Comparison of ENCODE assay signal across 9 cellular contexts in the genomic region with DNA sequence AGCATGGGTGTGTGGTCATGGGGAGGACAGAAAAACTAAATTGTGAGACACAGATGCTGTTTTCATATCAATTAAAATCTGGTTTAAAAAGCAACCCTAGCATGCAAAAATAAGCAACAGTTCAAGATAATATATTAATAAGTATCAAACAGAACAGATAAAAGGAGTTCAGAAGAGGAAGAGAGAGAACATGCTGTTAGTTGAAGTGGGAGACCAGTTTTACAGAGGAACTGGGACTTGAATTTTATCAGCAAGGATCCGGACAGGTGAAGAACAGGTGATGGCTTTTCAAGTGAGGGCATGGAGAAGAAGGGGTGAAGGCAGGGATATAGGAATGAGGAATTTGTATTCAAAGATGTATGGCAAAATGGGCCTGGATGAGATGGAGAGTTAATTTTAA.
"Had no signal": no experiment of that assay in that cellular context is flagged by ENCODE, and none has a peak within 500 bp of the region (broad histone marks: within the 10 kb centered on the region; RNA-seq: fewer than 3 reads in every experiment).

No MANE protein-coding gene starts in this region.

- H2AFZ ChIP-seq: GM23248 had no signal

- DNase-seq: GM23248, GOT3, H7, IMR-90, KG1 had no signal

- FAIRE-seq: HTR-8/SVneo, K562 had no signal

- H3K9ac ChIP-seq: GM23248 had no signal

- H3K9me3 ChIP-seq: HAP-1 had no signal

- H3K27ac ChIP-seq: GM23248 had no signal

- ATAC-seq: HCT116, K562 had no signal

- H3K4me3 ChIP-seq: GM23248, HAP-1, K562 had no signal

- H3K36me3 ChIP-seq: HAP-1 had no signal

- H3K4me1 ChIP-seq: HAP-1 had no signal
